9 cellular contexts compared by ENCODE assay signal in genomic region chr22:20431520-20432237, GRCh38. TPM values are rescaled to one million over a fixed set of nuclear protein-coding genes. Genes with fewer than 3 reads are reported as not detected.
DNase-seq lines count a peak whose midpoint lies in the region; ATAC-seq and TF ChIP-seq lines count a peak whose summit lies in the region.
"Had no signal": no experiment of that assay in that cellular context is flagged by ENCODE, and none has a peak within 500 bp of the region (broad histone marks: within the 10 kb centered on the region; RNA-seq: fewer than 3 reads in every experiment).

No MANE protein-coding gene starts in this region.

- peak overlapping the region; percentile 80 for H3K4me2 ChIP-seq in neural progenitor cell

- ATAC-seq in GM21381 (IDR thresholded peaks at IDR 0.05; ENCODE audit: unreplicated experiment) (no peak), HG03439 (IDR thresholded peaks at IDR 0.05; ENCODE audit: unreplicated experiment) (no peak)

- no peak overlapping the region for H2AFZ ChIP-seq in neural progenitor cell (replicated peaks)

- peaks cover 2% of the 10 kb centered on the region for H3K9me3 Mint-ChIP-seq in neural progenitor cell

- peaks cover 17% of the 10 kb centered on the region for H3K4me1 Mint-ChIP-seq in neural progenitor cell

- H4K20me1 ChIP-seq in neural progenitor cell (ENCODE audit: low read depth), result peaks cover 81% of the 10 kb centered on the region

- POLR2A ChIA-PET in HEK293 (lab: Yijun Ruan, JAX), result no interaction called here

- peaks cover 11% of the 10 kb centered on the region for H3K27me3 ChIP-seq in BE2C
- H3K27me3 ChIP-seq in ectodermal cell (ENCODE audit: control insufficient read depth, insufficient read depth, low read length, poor library complexity, severe bottlenecking), result peaks cover 98% of the 10 kb centered on the region
- peaks cover 98% of the 10 kb centered on the region for H3K27me3 ChIP-seq in neural progenitor cell

- H3K4me3 Mint-ChIP-seq in neural progenitor cell, result peak overlapping the region; percentile 77

- H3K9ac ChIP-seq in neural progenitor cell, result no peak overlapping the region

- CTCF ChIA-PET in HEK293 (lab: Yijun Ruan, JAX), result no interaction called here

- DNase-seq in BE2C (no peak), neural progenitor cell (ENCODE audit: low spot score) (peak; percentile 37), NAMALWA (ENCODE audit: low spot score) (no peak), SW 1271 (lab: John Stamatoyannopoulos, UW) (no peak)
- DNase-seq: SHP77 treated with DMSO at 0.1 percent for 48 hours had no signal

- H3K79me2 ChIP-seq in neural progenitor cell (ENCODE audit: low read depth), result no peaks in the 10 kb centered on the region

- peaks cover 48% of the 10 kb centered on the region for H3K27me3 Mint-ChIP-seq in neural progenitor cell (ENCODE audit: insufficient read depth, low read depth)

- H3K36me3 ChIP-seq in BE2C, result 0 out of 2 replicates have a peak, but pooled peaks cover 3% of the 10 kb centered on the region
- peaks cover 0 to 63% of the 10 kb centered on the region in 2 experiments; a peak in 1 of 3 replicates for H3K36me3 ChIP-seq in HEK293 (ENCODE audit: control insufficient read depth in 2 of 2, insufficient read depth in 1 of 2, low read length in 2 of 2)
- no peaks in the 10 kb centered on the region for H3K36me3 ChIP-seq in ectodermal cell (ENCODE audit: control insufficient read depth, insufficient read depth, low read length)
- no peaks in the 10 kb centered on the region for H3K36me3 ChIP-seq in neural progenitor cell

- H3K4me3 ChIP-seq in BE2C (ENCODE audit: low read depth, low read length), result peak overlapping the region; percentile 34
- H3K4me3 ChIP-seq in HEK293 (ENCODE audit: low read depth, low read length), result no peak overlapping the region
- peak overlapping the region; percentile 25 for H3K4me3 ChIP-seq in ectodermal cell (ENCODE audit: insufficient read depth, low read depth, low read length)
- peak overlapping the region; percentile 42 for H3K4me3 ChIP-seq in neural progenitor cell

- H3K4me1 ChIP-seq in BE2C, result no peaks in the 10 kb centered on the region
- H3K4me1 ChIP-seq in HEK293 (ENCODE audit: control insufficient read depth, insufficient read depth, low read length), result no peaks in the 10 kb centered on the region
- H3K4me1 ChIP-seq in ectodermal cell (ENCODE audit: control insufficient read depth, insufficient read depth, low read length), result peaks cover 17% of the 10 kb centered on the region
- no peaks in the 10 kb centered on the region for H3K4me1 ChIP-seq in neural progenitor cell

- H3K36me3 Mint-ChIP-seq in neural progenitor cell, result peaks cover 10% of the 10 kb centered on the region

- H3K9me3 ChIP-seq in BE2C (no peaks in the 10 kb centered on the region), HEK293 (ENCODE audit: control insufficient read depth, insufficient read depth, low read depth, low read length) (no peaks in the 10 kb centered on the region), ectodermal cell (ENCODE audit: control insufficient read depth, low read length) (no peaks in the 10 kb centered on the region), neural progenitor cell (ENCODE audit: low read depth) (no peaks in the 10 kb centered on the region)

- 28% methylated on average over 49 of the region's 49 CpGs for WGBS in ectodermal cell, 2 experiments

- TF ChIP-seq CTCF in BE2C (IDR thresholded peaks at IDR 0.05; ENCODE audit: low read depth, low read length) (no peak), HEK293 (tag by site-specific recombination; IDR thresholded peaks at IDR 0.05) (no peak), neural progenitor cell (IDR thresholded peaks at IDR 0.05) (no peak)

- H3F3A ChIP-seq in neural progenitor cell (ENCODE audit: low read depth), result peaks cover 10% of the 10 kb centered on the region

- H3K27ac ChIP-seq in HEK293 (ENCODE audit: extremely low read depth, low read depth, low read length), result no peak overlapping the region
- H3K27ac ChIP-seq in ectodermal cell (ENCODE audit: insufficient read depth, low read depth, low read length, poor library complexity, severe bottlenecking), result no peak overlapping the region
- H3K27ac ChIP-seq in neural progenitor cell, result no peak overlapping the region

- H3K27ac Mint-ChIP-seq in neural progenitor cell, result no peak overlapping the region

TF ChIP-seq in HEK293, 187 proteins besides CTCF, POLR2A, EP300 and RAD21:
- TF ChIP-seq ZNF37A (tag by site-specific recombination; IDR thresholded peaks at IDR 0.05) (no peak), SP2 (tag by site-specific recombination; IDR thresholded peaks at IDR 0.05) (0 out of 2 replicates have a peak, but pooled peaks have one; percentile 13), KLF8 (tag by site-specific recombination; IDR thresholded peaks at IDR 0.05) (peak; percentile 78; the same call in 1 of the 2 replicates), ZBTB8A (tag by site-specific recombination; IDR thresholded peaks at IDR 0.05) (no peak), KLF1 (tag by site-specific recombination; IDR thresholded peaks at IDR 0.05) (peak; percentile 80)

RNA-seq across cellular contexts. Expression of gene SCARF2, which starts 5.9 kb away (rescaled TPM):
- polyA plus RNA-seq in BE2C (2012; ENCODE audit: insufficient read depth, insufficient read length, low read depth), result 29.1 TPM
- polyA plus RNA-seq in ectodermal cell (2013, experiment 1 of 4), result 2.6 TPM
- polyA plus RNA-seq in ectodermal cell (2013, experiment 2 of 4), result 3.7 TPM
- polyA plus RNA-seq in ectodermal cell (2013, experiment 3 of 4), result 3.3 TPM
- polyA plus RNA-seq in ectodermal cell (2013, experiment 4 of 4), result 4.7 TPM
- 0.22 and 3.9 TPM in 2 replicates for total RNA-seq in neural progenitor cell (ENCODE audit: low replicate concordance)

RNA-seq across cellular contexts. Expression of gene ZNF74, which starts 37.7 kb away (rescaled TPM):
- 43.2 TPM for polyA plus RNA-seq in BE2C (2012; ENCODE audit: insufficient read depth, insufficient read length, low read depth)
- 34.8 TPM for polyA plus RNA-seq in ectodermal cell (2013, experiment 1 of 4)
- polyA plus RNA-seq in ectodermal cell (2013, experiment 2 of 4), result 28.2 TPM
- 27.2 TPM for polyA plus RNA-seq in ectodermal cell (2013, experiment 3 of 4)
- 29.5 TPM for polyA plus RNA-seq in ectodermal cell (2013, experiment 4 of 4)
- total RNA-seq in neural progenitor cell (ENCODE audit: low replicate concordance), result 19.4 and 54.0 TPM in 2 replicates
